ENCODE assay signal across 8 cellular contexts in the genomic region with DNA sequence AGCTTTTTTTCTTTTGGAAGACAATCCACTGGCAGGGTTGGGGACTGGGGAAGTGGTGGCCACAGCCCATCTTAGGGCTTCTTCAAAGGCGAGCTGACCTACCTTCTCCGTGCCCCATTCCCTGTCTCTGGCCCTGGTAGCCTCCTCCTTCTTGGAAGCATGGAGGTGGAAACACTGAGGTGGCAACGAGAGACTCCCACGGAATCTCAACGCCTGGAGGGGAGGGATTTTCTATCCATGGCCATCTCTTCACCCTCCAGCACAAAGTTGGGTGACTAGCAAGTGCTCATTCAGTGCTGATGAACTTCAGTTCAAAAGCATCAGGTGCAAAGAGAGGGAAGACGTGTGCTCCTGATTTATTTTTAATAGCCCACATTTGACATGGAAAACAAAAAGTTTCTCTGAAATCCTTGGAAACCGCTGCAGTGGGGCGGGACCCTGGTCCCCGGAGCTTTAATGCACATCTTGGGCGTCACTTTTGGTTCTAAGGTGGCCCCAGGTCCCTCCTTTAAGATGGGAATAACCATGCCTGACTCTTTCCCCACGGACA. TPM values are rescaled to one million over a fixed set of nuclear protein-coding genes. Genes with fewer than 3 reads are reported as not detected.
DNase-seq lines count a peak whose midpoint lies in the region; ATAC-seq and TF ChIP-seq lines count a peak whose summit lies in the region.

No MANE protein-coding gene starts in this region.

- WGBS in mammary epithelial cell (ENCODE audit: low coverage, missing lambda C conversion rate) = 11% methylated on average over 11 of the region's 11 CpGs

- peak overlapping the region; percentile 81 for H3K4me2 ChIP-seq in mammary epithelial cell (ENCODE audit: insufficient read depth, low read depth, low read length)

- dilution Hi-C loops in mammary epithelial cell (cut with HindIII; ENCODE audit: low sequenced_read_pairs) = no loop called here

- H3K4me3 ChIP-seq in ACC112 (ENCODE audit: low read depth, low read length) (peak overlapping the region; percentile 95), HUES48 (ENCODE audit: low read depth, low read length) (peak overlapping the region; percentile 100), mammary epithelial cell (replicated peaks in 1 of 3; ENCODE audit: insufficient read depth in 1 of 3, low read depth in 2 of 3, low read length in 3 of 3) (peak overlapping the region; percentile 43 to 98 (median 80)), mucosa of descending colon (peak overlapping the region; percentile 69)

- peaks cover 17% of the 10 kb centered on the region for H3K4me1 ChIP-seq in ACC112 (ENCODE audit: control insufficient read depth, insufficient read depth, low read length, unreplicated experiment)
- H3K4me1 ChIP-seq in HUES48 (ENCODE audit: control insufficient read depth, insufficient read depth, low read length) = peaks cover 9% of the 10 kb centered on the region; the same call in 1 of the 2 replicates
- H3K4me1 ChIP-seq in mammary epithelial cell (ENCODE audit: insufficient read depth, low read length) = peaks cover 15% of the 10 kb centered on the region
- peaks cover 4% of the 10 kb centered on the region for H3K4me1 ChIP-seq in mucosa of descending colon (ENCODE audit: low read depth)

- in situ Hi-C loops in mammary epithelial cell (cut with MboI; ENCODE audit: low sequenced_read_pairs in 2 of 2) = no loop called here

- H3K9ac ChIP-seq in HUES48 (ENCODE audit: low read depth, low read length) (peak overlapping the region; percentile 74), mammary epithelial cell (ENCODE audit: insufficient read depth, low read length) (peak overlapping the region; percentile 70)

- intact Hi-C loops in mammary epithelial cell (cut with micrococcal nuclease) = no loop called here
- intact Hi-C loops in mucosa of descending colon (cut with DNase I, micrococcal nuclease) = no loop called here

- H3K27ac ChIP-seq in ACC112 (ENCODE audit: low read depth, low read length) (no peak overlapping the region), HUES48 (ENCODE audit: low read depth, low read length) (peak overlapping the region; percentile 72), mammary epithelial cell (ENCODE audit: insufficient read depth, low read depth, low read length) (peak overlapping the region; percentile 42)

- H3K27me3 ChIP-seq in ACC112 (ENCODE audit: insufficient read depth, low read length) = no peaks in the 10 kb centered on the region
- H3K27me3 ChIP-seq in HUES48 (ENCODE audit: control insufficient read depth, insufficient read depth, low read length) = no peaks in the 10 kb centered on the region
- no peaks in the 10 kb centered on the region for H3K27me3 ChIP-seq in mammary epithelial cell (ENCODE audit: insufficient read depth, low read length)

- TF ChIP-seq CTCF in mammary epithelial cell (conservative IDR thresholded peaks at IDR 0.05 in 1 of 2, IDR thresholded peaks at IDR 0.05 in 1 of 2; ENCODE audit: extremely low read depth in 1 of 2, insufficient read depth in 1 of 2, low read depth in 1 of 2, low read length in 2 of 2) (no peak), mucosa of descending colon (IDR thresholded peaks at IDR 0.05) (no peak)

- peak overlapping the region; percentile 44 for H2AFZ ChIP-seq in ACC112 (ENCODE audit: low read length, unreplicated experiment)
- H2AFZ ChIP-seq in mammary epithelial cell (ENCODE audit: low read depth, low read length) = peak overlapping the region; percentile 96

- H4K20me1 ChIP-seq in mammary epithelial cell (ENCODE audit: insufficient read depth, low read length) = no peaks in the 10 kb centered on the region

- H3K79me2 ChIP-seq in ACC112 (ENCODE audit: control insufficient read depth, insufficient read depth, low read length, unreplicated experiment) = peaks cover 16% of the 10 kb centered on the region
- peaks cover 18% of the 10 kb centered on the region for H3K79me2 ChIP-seq in mammary epithelial cell (ENCODE audit: insufficient read depth, low read length)

- no TSS peak for BruUV-seq in mammary epithelial cell (replicated peaks; lab: Mats Ljungman, UMichigan)

- DNase-seq in mammary epithelial cell (no peak), mucosa of descending colon (no peak), SHP77 (lab: John Stamatoyannopoulos, UW) (no peak), NCI-H2196 treated with DMSO at 0.1 percent for 48 hours (lab: John Stamatoyannopoulos, UW; ENCODE audit: unreplicated experiment) (no peak), AML-193 (lab: John Stamatoyannopoulos, UW) (no peak), NCI-H510A treated with DMSO at 0.1 percent for 48 hours (lab: John Stamatoyannopoulos, UW) (no peak)

- H3K36me3 ChIP-seq in ACC112 (ENCODE audit: insufficient read depth, low read length) (no peaks in the 10 kb centered on the region), HUES48 (ENCODE audit: control insufficient read depth, insufficient read depth, low read length) (0 out of 2 replicates have a peak, but pooled peaks cover 3% of the 10 kb centered on the region), mammary epithelial cell (ENCODE audit: insufficient read depth, low read length) (peaks cover 1% of the 10 kb centered on the region), mucosa of descending colon (ENCODE audit: low read depth) (no peaks in the 10 kb centered on the region)

- peaks cover 3% of the 10 kb centered on the region for H3K9me3 ChIP-seq in HUES48 (ENCODE audit: control insufficient read depth, insufficient read depth, low read length)
- no peaks in the 10 kb centered on the region for H3K9me3 ChIP-seq in mammary epithelial cell (replicated peaks; ENCODE audit: insufficient read depth, low read length)
- H3K9me3 ChIP-seq in mucosa of descending colon = no peaks in the 10 kb centered on the region

- ATAC-seq in mucosa of descending colon = no peak

- CTCF ChIA-PET in mammary epithelial cell (lab: Charles Lee; ENCODE audit: low non-redundant PET) = no interaction called here

RNA-seq across cellular contexts. Expression of gene ARMC9, which starts 0.6 kb away (rescaled TPM):
- total RNA-seq in mammary epithelial cell (10 to 100 TPM; 25.0 to 43.5 TPM), mucosa of descending colon (10 to 100 TPM; 10.9 to 32.2 (median 11.9) TPM)
- polyA plus RNA-seq in mammary epithelial cell = 21.0 TPM
- polyA minus RNA-seq in mammary epithelial cell = 19.1 TPM
